ENCODE assay signal across 24 cellular contexts in genomic region chr5:177462702-177463101, GRCh38. TPM values are rescaled to one million over a fixed set of nuclear protein-coding genes. Genes with fewer than 3 reads are reported as not detected.
A peak's percentile ranks its signal among the peaks of the same experiment; 100 is the strongest.
DNase-seq lines count a peak whose midpoint lies in the region; ATAC-seq, FAIRE-seq and TF ChIP-seq lines count a peak whose summit lies in the region.
"Had no signal": no experiment of that assay in that cellular context is flagged by ENCODE, and none has a peak within 500 bp of the region (broad histone marks: within the 10 kb centered on the region; RNA-seq: fewer than 3 reads in every experiment).

No MANE protein-coding gene starts in this region.

- H3K27me3 ChIP-seq in K562 (ENCODE audit: control insufficient read depth in 2 of 2, insufficient read depth in 2 of 2, low read length in 2 of 2) (no peaks in the 10 kb centered on the region), neutrophil (no peaks in the 10 kb centered on the region), uterus (no peaks in the 10 kb centered on the region), brain microvascular endothelial cell (replicated peaks) (no peaks in the 10 kb centered on the region)
- H3K27me3 ChIP-seq: ovary had no signal

- H3K36me3 ChIP-seq in K562 (ENCODE audit: control insufficient read depth, insufficient read depth, low read length) (peaks cover 66% of the 10 kb centered on the region; the same call in 2 of the 3 replicates), neutrophil (peaks cover 29% of the 10 kb centered on the region), uterus (no peaks in the 10 kb centered on the region), brain microvascular endothelial cell (replicated peaks) (peaks cover 86% of the 10 kb centered on the region)
- H3K36me3 ChIP-seq: ovary had no signal

- no peak for TF ChIP-seq RAD21 in K562 (CRISPR knock-in tag; conservative IDR thresholded peaks at IDR 0.05 in 1 of 2, IDR thresholded peaks at IDR 0.05 in 1 of 2)

- H3K9me3 ChIP-seq in K562 (replicated peaks; ENCODE audit: control insufficient read depth, insufficient read depth, low read depth, low read length) (peaks cover 4% of the 10 kb centered on the region), neutrophil (no peaks in the 10 kb centered on the region), uterus (no peaks in the 10 kb centered on the region)
- H3K9me3 ChIP-seq: ovary, thoracic aorta had no signal

- H3K9me1 ChIP-seq in K562 (ENCODE audit: control insufficient read depth, insufficient read depth, low read length): no peaks in the 10 kb centered on the region

- FAIRE-seq in K562 (lab: Jason Lieb, UNC): peak; percentile 19

- peak overlapping the region; percentile 59 for H3K27ac Mint-ChIP-seq in stimulated activated naive CD8-positive, alpha-beta T cell treated with anti-CD3 and anti-CD28 coated beads, Interleukin-15, Interleukin-2, amounts not matched to agents 100 ng/mL and 50 ng/mL, for 24 hours
- H3K27ac Mint-ChIP-seq: activated CD4-positive, alpha-beta T cell treated with anti-CD3 and anti-CD28 coated beads for 36 hours; immature natural killer cell had no signal

- peak overlapping the region; percentile 60 for H3K27ac ChIP-seq in K562 (ENCODE audit: extremely low read depth, low read depth, low read length)
- peak overlapping the region; percentile 94 for H3K27ac ChIP-seq in neutrophil
- H3K27ac ChIP-seq in uterus: peak overlapping the region; percentile 20 to 21
- H3K27ac ChIP-seq in brain microvascular endothelial cell: no peak overlapping the region
- H3K27ac ChIP-seq: ovary, thoracic aorta had no signal

- no peak overlapping the region for H3K4me3 Mint-ChIP-seq in stimulated activated naive CD8-positive, alpha-beta T cell treated with anti-CD3 and anti-CD28 coated beads, Interleukin-15, Interleukin-2, amounts not matched to agents 100 ng/mL and 50 ng/mL, for 24 hours
- H3K4me3 Mint-ChIP-seq: activated CD4-positive, alpha-beta T cell treated with anti-CD3 and anti-CD28 coated beads for 36 hours; central memory CD8-positive, alpha-beta T cell; immature natural killer cell; naive B cell had no signal

- no TSS peak for BruUV-seq in K562 (replicated peaks; lab: Mats Ljungman, UMichigan)

- no peaks in the 10 kb centered on the region for H3K79me2 ChIP-seq in K562 (ENCODE audit: control insufficient read depth, insufficient read depth, low read length)

- H3K4me1 Mint-ChIP-seq in stimulated activated naive CD8-positive, alpha-beta T cell treated with anti-CD3 and anti-CD28 coated beads, Interleukin-15, Interleukin-2, amounts not matched to agents 100 ng/mL and 50 ng/mL, for 24 hours (ENCODE audit: low read depth): peaks cover 13% of the 10 kb centered on the region
- H3K4me1 Mint-ChIP-seq: central memory CD8-positive, alpha-beta T cell; immature natural killer cell had no signal

- WGBS in K562 (ENCODE audit: insufficient coverage, low coverage, missing lambda C conversion rate): 41% methylated on average over 2 of the region's 3 CpGs

- no peak for ATAC-seq in stimulated activated naive CD8-positive, alpha-beta T cell treated with anti-CD3 and anti-CD28 coated beads, Interleukin-15, Interleukin-2, amounts not matched to agents 100 U/mL and 50 U/mL, for 24 hours
- peak; percentile 11; the same call in 1 of the 3 replicates for ATAC-seq in K562
- ATAC-seq: activated CD4-positive, alpha-beta T cell treated with anti-CD3 and anti-CD28 coated beads for 36 hours had no signal

- CTCF ChIA-PET in K562 (lab: Yijun Ruan, JAX; ENCODE audit: low intra/inter-chr PET ratio): no interaction called here

- H4K20me1 ChIP-seq in K562 (replicated peaks; ENCODE audit: control insufficient read depth, insufficient read depth, low read length): no peaks in the 10 kb centered on the region; the same call in none of the 2 replicates

- H3K4me2 ChIP-seq in K562 (ENCODE audit: insufficient read depth, low read length): peak overlapping the region; percentile 37

- DNase-seq in stimulated activated naive CD8-positive, alpha-beta T cell treated with anti-CD3 and anti-CD28 coated beads, Interleukin-15, Interleukin-2, amounts not matched to agents 100 U/mL and 50 U/mL, for 24 hours: no peak
- DNase-seq in K562 (ENCODE audit: extremely low read depth in 1 of 4, low spot score in 3 of 4) (no peak), uterus (no peak), medulla oblongata (ENCODE audit: extremely low spot score) (no peak), brain microvascular endothelial cell (no peak)
- no peak for DNase-seq in stimulated activated CD8-positive, alpha-beta memory T cell treated with anti-CD3 and anti-CD28 coated beads, Interleukin-4, amount 100 ng/mL, for 48 hours
- DNase-seq: activated CD4-positive, alpha-beta T cell treated with anti-CD3 and anti-CD28 coated beads for 36 hours; activated CD8-positive, alpha-beta memory T cell treated with anti-CD3 and anti-CD28 coated beads, Interleukin-2, amount 50 U/mL, for 4 hours; activated gamma-delta T cell; amygdala; CD8-positive, alpha-beta memory T cell; DMS79; immature natural killer cell; naive B cell; NCI-H187 treated with DMSO at 0.1 percent for 48 hours; NCI-H446; NK-92 treated with Interleukin-12 subunit alpha and Interleukin-12 subunit beta, amount 100 ng/mL, for 24 hours; ovary; stimulated activated CD4-positive, alpha-beta T cell treated with anti-CD3 and anti-CD28 coated beads, Interleukin-4, amount 100 ng/mL, for 1 hour had no signal

- POLR2A ChIA-PET in K562 (lab: Yijun Ruan, JAX): interaction anchor here (0.6 to 1.8 kb wide), 10 partner anchors 8 to 84 kb away, joined by 3 to 5 read pairs (median 3); no protein-coding TSS in a partner anchor

- peak overlapping the region; percentile 20 to 69; a peak in 2 of 4 replicates for H3K9ac ChIP-seq in K562 (ENCODE audit: insufficient read depth in 1 of 2, low read depth in 2 of 2, low read length in 2 of 2)

- H3K4me3 ChIP-seq in K562: no peak overlapping the region
- peak overlapping the region; percentile 42 to 52 for H3K4me3 ChIP-seq in neutrophil (ENCODE audit: low read depth in 1 of 2, low read length in 1 of 2)
- H3K4me3 ChIP-seq in uterus: no peak overlapping the region
- H3K4me3 ChIP-seq in brain microvascular endothelial cell (ENCODE audit: low read depth, low read length): no peak overlapping the region
- H3K4me3 ChIP-seq: ovary, thoracic aorta had no signal

- no peaks in the 10 kb centered on the region for H3K9me3 Mint-ChIP-seq in stimulated activated naive CD8-positive, alpha-beta T cell treated with anti-CD3 and anti-CD28 coated beads, Interleukin-15, Interleukin-2, amounts not matched to agents 100 ng/mL and 50 ng/mL, for 24 hours
- H3K9me3 Mint-ChIP-seq: CD8-positive, alpha-beta memory T cell; central memory CD8-positive, alpha-beta T cell; immature natural killer cell; naive B cell had no signal

- H3K4me1 ChIP-seq in K562 (replicated peaks in 1 of 2; ENCODE audit: control insufficient read depth in 2 of 2, insufficient read depth in 2 of 2, low read length in 2 of 2) (peaks cover 8 to 34% of the 10 kb centered on the region in 2 experiments), neutrophil (ENCODE audit: control insufficient read depth in 1 of 2, insufficient read depth in 1 of 2, low read depth in 1 of 2, low read length in 1 of 2) (peaks cover 41 to 44% of the 10 kb centered on the region in 2 experiments), uterus (no peaks in the 10 kb centered on the region)

- H3K36me3 Mint-ChIP-seq in stimulated activated naive CD8-positive, alpha-beta T cell treated with anti-CD3 and anti-CD28 coated beads, Interleukin-15, Interleukin-2, amounts not matched to agents 100 ng/mL and 50 ng/mL, for 24 hours (ENCODE audit: low read depth): peaks cover 30% of the 10 kb centered on the region
- H3K36me3 Mint-ChIP-seq: immature natural killer cell, naive B cell had no signal

- no peak for TF ChIP-seq EP300 in K562 (IDR thresholded peaks at IDR 0.05; ENCODE audit: low read length)

- H3K27me3 Mint-ChIP-seq in stimulated activated naive CD8-positive, alpha-beta T cell treated with anti-CD3 and anti-CD28 coated beads, Interleukin-15, Interleukin-2, amounts not matched to agents 100 ng/mL and 50 ng/mL, for 24 hours: no peaks in the 10 kb centered on the region
- H3K27me3 Mint-ChIP-seq: activated CD4-positive, alpha-beta T cell treated with anti-CD3 and anti-CD28 coated beads for 36 hours; central memory CD8-positive, alpha-beta T cell had no signal

- no peak overlapping the region for H2AFZ ChIP-seq in K562 (ENCODE audit: low read depth, low read length)

- in situ Hi-C loops in K562 (cut with MboI) (no loop called here), brain microvascular endothelial cell (cut with HindIII; ENCODE audit: low pct_ligation_motif_present, low sequenced_read_pairs) (no loop called here)

- intact Hi-C loops in K562 (cut with micrococcal nuclease): no loop called here
- intact Hi-C loops in uterus (cut with DNase I; ENCODE audit: low total_unique reads): no loop called here

- TF ChIP-seq POLR2A in K562 (conservative IDR thresholded peaks at IDR 0.05) (no peak), uterus (IDR thresholded peaks at IDR 0.05) (no peak)

- TF ChIP-seq CTCF in K562 (IDR thresholded peaks at IDR 0.05 in 2 of 3, conservative IDR thresholded peaks at IDR 0.05 in 1 of 3; ENCODE audit: insufficient read depth in 2 of 3, low read depth in 1 of 3, low read length in 3 of 3) (no peak), neutrophil (IDR thresholded peaks at IDR 0.05) (no peak), uterus (IDR thresholded peaks at IDR 0.05) (no peak), brain microvascular endothelial cell (IDR thresholded peaks at IDR 0.05; ENCODE audit: low read depth, low read length, missing control alignments) (no peak)

RNA-seq across cellular contexts. Expression of gene DBN1, which starts 10.7 kb away (rescaled TPM):
- total RNA-seq in K562 (2011; cell fraction: chromatin; rRNA removed; ENCODE audit: low replicate concordance): 62.9 and 114 TPM in 2 replicates
- total RNA-seq in K562 (2011; cell fraction: nucleolus; rRNA removed): 51.0 and 54.6 TPM in 2 replicates
- 24.9 and 46.2 TPM in 2 replicates for total RNA-seq in K562 (2011; cell fraction: nucleoplasm; rRNA removed)
- total RNA-seq in K562 (2014; rRNA removed) (72.9 and 87.2 TPM in 2 replicates), K562 (2014; rRNA removed; fragmentation: Illumina TruSeq; extraction: Trizol) (11.7 and 12.3 TPM in 2 replicates), K562 (2015; rRNA removed; fragmentation: Illumina TruSeq; extraction: Trizol) (27.9 and 33.0 TPM in 2 replicates), K562 (2021) (78.9 and 84.3 TPM in 2 replicates), uterus (100 to 1,000 TPM in 2 of 4 donors, 10 to 100 TPM in 2; 30.6 to 107 (median 82.7) TPM)
- polyA plus RNA-seq in K562 (2011; rRNA removed) (34.3 and 44.2 TPM in 2 replicates), K562 (2014; fragmentation: Illumina TruSeq; extraction: Trizol) (22.1 and 54.4 TPM in 2 replicates), K562 (2014; fragmentation: Nextera tagmentation; extraction: Ambion mirVana) (under 1 TPM; 0.25 to 0.34 TPM), K562 (2014; rRNA removed) (53.2 and 81.8 TPM in 2 replicates)
- polyA plus RNA-seq in K562 (2011; cell fraction: cytosol; rRNA removed): 21.2 and 83.9 TPM in 2 replicates
- 142 and 188 TPM in 2 replicates for polyA plus RNA-seq in K562 (2011; cell fraction: nucleus; rRNA removed)
- 44.7 and 45.1 TPM in 2 replicates for polyA plus RNA-seq in K562 (2012)
- polyA minus RNA-seq in K562 (2011; rRNA and poly(A)+ RNA removed): 20.0 and 24.6 TPM in 2 replicates
- 26.6 and 37.0 TPM in 2 replicates for polyA minus RNA-seq in K562 (2011; cell fraction: cytosol; rRNA and poly(A)+ RNA removed)
- polyA minus RNA-seq in K562 (2011; cell fraction: nucleus; rRNA and poly(A)+ RNA removed): 30.0 and 61.5 TPM in 2 replicates

RNA-seq across cellular contexts. Expression of gene PRR7, which starts 16.1 kb away (rescaled TPM):
- 1.6 TPM in 1 of 2 replicates, not detected in the other for total RNA-seq in K562 (2011; cell fraction: chromatin; rRNA removed; ENCODE audit: low replicate concordance)
- total RNA-seq in K562 (2011; cell fraction: nucleolus; rRNA removed): 3.3 and 4.7 TPM in 2 replicates
- 1.0 and 1.9 TPM in 2 replicates for total RNA-seq in K562 (2011; cell fraction: nucleoplasm; rRNA removed)
- total RNA-seq in K562 (2014; rRNA removed) (11.3 and 14.9 TPM in 2 replicates), K562 (2014; rRNA removed; fragmentation: Illumina TruSeq; extraction: Trizol) (not detected in 2 replicates), K562 (2015; rRNA removed; fragmentation: Illumina TruSeq; extraction: Trizol) (0.80 and 1.2 TPM in 2 replicates), K562 (2021) (9.7 and 10.4 TPM in 2 replicates), uterus (1 to 10 TPM in 2 of 4 donors, not detected in 2; 1.9 to 3.0 TPM)
- polyA plus RNA-seq in K562 (2011; rRNA removed) (0.92 and 1.0 TPM in 2 replicates), K562 (2014; fragmentation: Illumina TruSeq; extraction: Trizol) (0.24 TPM in 1 of 2 replicates, not detected in the other), K562 (2014; fragmentation: Nextera tagmentation; extraction: Ambion mirVana) (not detected), K562 (2014; rRNA removed) (10.9 and 11.2 TPM in 2 replicates)
- 3.5 and 22.1 TPM in 2 replicates for polyA plus RNA-seq in K562 (2011; cell fraction: cytosol; rRNA removed)
- polyA plus RNA-seq in K562 (2011; cell fraction: nucleus; rRNA removed): 3.3 and 7.7 TPM in 2 replicates
- 2.3 and 4.3 TPM in 2 replicates for polyA plus RNA-seq in K562 (2012)
- polyA minus RNA-seq in K562 (2011; rRNA and poly(A)+ RNA removed): not detected in 2 replicates
- 3.3 and 6.1 TPM in 2 replicates for polyA minus RNA-seq in K562 (2011; cell fraction: cytosol; rRNA and poly(A)+ RNA removed)
- 2.1 and 2.6 TPM in 2 replicates for polyA minus RNA-seq in K562 (2011; cell fraction: nucleus; rRNA and poly(A)+ RNA removed)

RNA-seq across cellular contexts. Expression of gene PDLIM7, which starts 34.7 kb away (rescaled TPM):
- total RNA-seq in K562 (2011; cell fraction: chromatin; rRNA removed; ENCODE audit: low replicate concordance): 145 and 420 TPM in 2 replicates
- total RNA-seq in K562 (2011; cell fraction: nucleolus; rRNA removed): 271 and 275 TPM in 2 replicates
- 200 and 231 TPM in 2 replicates for total RNA-seq in K562 (2011; cell fraction: nucleoplasm; rRNA removed)
- total RNA-seq in K562 (2014; rRNA removed): 85.6 and 89.0 TPM in 2 replicates
- total RNA-seq in K562 (2014; rRNA removed; fragmentation: Illumina TruSeq; extraction: Trizol): 6.4 and 10.4 TPM in 2 replicates
- total RNA-seq in K562 (2015; rRNA removed; fragmentation: Illumina TruSeq; extraction: Trizol): 32.6 and 38.1 TPM in 2 replicates
- total RNA-seq in K562 (2021): 112 and 124 TPM in 2 replicates
- 34.7 and 66.8 TPM in 2 replicates for polyA plus RNA-seq in K562 (2011; rRNA removed)
- 40.6 and 105 TPM in 2 replicates for polyA plus RNA-seq in K562 (2011; cell fraction: cytosol; rRNA removed)
- polyA plus RNA-seq in K562 (2011; cell fraction: nucleus; rRNA removed): 255 and 454 TPM in 2 replicates
- 79.5 and 127 TPM in 2 replicates for polyA plus RNA-seq in K562 (2012)
- 25.5 and 49.4 TPM in 2 replicates for polyA plus RNA-seq in K562 (2014; fragmentation: Illumina TruSeq; extraction: Trizol)
- 1 to 10 TPM; 2.1 to 4.1 TPM for polyA plus RNA-seq in K562 (2014; fragmentation: Nextera tagmentation; extraction: Ambion mirVana)
- 115 and 119 TPM in 2 replicates for polyA plus RNA-seq in K562 (2014; rRNA removed)
- 18.4 and 18.7 TPM in 2 replicates for polyA minus RNA-seq in K562 (2011; rRNA and poly(A)+ RNA removed)
- 39.0 and 41.5 TPM in 2 replicates for polyA minus RNA-seq in K562 (2011; cell fraction: cytosol; rRNA and poly(A)+ RNA removed)
- polyA minus RNA-seq in K562 (2011; cell fraction: nucleus; rRNA and poly(A)+ RNA removed): 90.7 and 100 TPM in 2 replicates
- total RNA-seq in uterus: 100 to 1,000 TPM; 102 to 543 (median 193) TPM

RNA-seq across cellular contexts. Expression of gene GRK6, which starts 36.2 kb away (rescaled TPM):
- total RNA-seq in K562 (2011; cell fraction: chromatin; rRNA removed; ENCODE audit: low replicate concordance): 102 and 350 TPM in 2 replicates
- total RNA-seq in K562 (2011; cell fraction: nucleolus; rRNA removed): 191 and 204 TPM in 2 replicates
- total RNA-seq in K562 (2011; cell fraction: nucleoplasm; rRNA removed): 94.0 and 133 TPM in 2 replicates
- total RNA-seq in K562 (2014; rRNA removed): 89.8 and 100 TPM in 2 replicates
- total RNA-seq in K562 (2014; rRNA removed; fragmentation: Illumina TruSeq; extraction: Trizol): 31.2 and 35.7 TPM in 2 replicates
- total RNA-seq in K562 (2015; rRNA removed; fragmentation: Illumina TruSeq; extraction: Trizol): 54.0 and 54.1 TPM in 2 replicates
- total RNA-seq in K562 (2021): 114 and 122 TPM in 2 replicates
- polyA plus RNA-seq in K562 (2011; rRNA removed): 44.1 and 44.5 TPM in 2 replicates
- polyA plus RNA-seq in K562 (2011; cell fraction: cytosol; rRNA removed): 40.2 and 83.8 TPM in 2 replicates
- polyA plus RNA-seq in K562 (2011; cell fraction: nucleus; rRNA removed): 80.9 and 141 TPM in 2 replicates
- polyA plus RNA-seq in K562 (2012): 66.8 and 81.9 TPM in 2 replicates
- 39.2 and 69.3 TPM in 2 replicates for polyA plus RNA-seq in K562 (2014; fragmentation: Illumina TruSeq; extraction: Trizol)
- 1 to 10 TPM in 1 of 2 experiments, under 1 TPM in 1; 0.63 to 1.8 TPM for polyA plus RNA-seq in K562 (2014; fragmentation: Nextera tagmentation; extraction: Ambion mirVana)
- 69.0 and 80.4 TPM in 2 replicates for polyA plus RNA-seq in K562 (2014; rRNA removed)
- 60.4 and 79.9 TPM in 2 replicates for polyA minus RNA-seq in K562 (2011; rRNA and poly(A)+ RNA removed)
- polyA minus RNA-seq in K562 (2011; cell fraction: cytosol; rRNA and poly(A)+ RNA removed): 53.3 and 59.0 TPM in 2 replicates
- polyA minus RNA-seq in K562 (2011; cell fraction: nucleus; rRNA and poly(A)+ RNA removed): 78.6 and 92.6 TPM in 2 replicates
- total RNA-seq in uterus: 10 to 100 TPM; 16.4 to 29.8 (median 20.9) TPM

RNA-seq across cellular contexts. Expression of gene DOK3, which starts 46.9 kb away (rescaled TPM):
- 31.3 and 80.0 TPM in 2 replicates for total RNA-seq in K562 (2011; cell fraction: chromatin; rRNA removed; ENCODE audit: low replicate concordance)
- total RNA-seq in K562 (2011; cell fraction: nucleolus; rRNA removed): 40.8 and 45.7 TPM in 2 replicates
- 31.9 and 45.3 TPM in 2 replicates for total RNA-seq in K562 (2011; cell fraction: nucleoplasm; rRNA removed)
- total RNA-seq in K562 (2014; rRNA removed): 9.2 and 11.0 TPM in 2 replicates
- 2.0 TPM in 2 replicates for total RNA-seq in K562 (2014; rRNA removed; fragmentation: Illumina TruSeq; extraction: Trizol)
- 5.9 and 7.2 TPM in 2 replicates for total RNA-seq in K562 (2015; rRNA removed; fragmentation: Illumina TruSeq; extraction: Trizol)
- total RNA-seq in K562 (2021): 15.7 and 21.1 TPM in 2 replicates
- polyA plus RNA-seq in K562 (2011; rRNA removed): 8.0 and 16.1 TPM in 2 replicates
- 15.1 and 21.5 TPM in 2 replicates for polyA plus RNA-seq in K562 (2011; cell fraction: cytosol; rRNA removed)
- polyA plus RNA-seq in K562 (2011; cell fraction: nucleus; rRNA removed): 70.3 and 111 TPM in 2 replicates
- 14.5 and 23.5 TPM in 2 replicates for polyA plus RNA-seq in K562 (2012)
- polyA plus RNA-seq in K562 (2014; fragmentation: Illumina TruSeq; extraction: Trizol): 10.1 and 12.5 TPM in 2 replicates
- 1 to 10 TPM; 1.3 to 1.7 TPM for polyA plus RNA-seq in K562 (2014; fragmentation: Nextera tagmentation; extraction: Ambion mirVana)
- polyA plus RNA-seq in K562 (2014; rRNA removed): 16.9 and 23.0 TPM in 2 replicates
- 3.9 and 4.1 TPM in 2 replicates for polyA minus RNA-seq in K562 (2011; rRNA and poly(A)+ RNA removed)
- 7.4 and 11.9 TPM in 2 replicates for polyA minus RNA-seq in K562 (2011; cell fraction: cytosol; rRNA and poly(A)+ RNA removed)
- 18.3 and 19.9 TPM in 2 replicates for polyA minus RNA-seq in K562 (2011; cell fraction: nucleus; rRNA and poly(A)+ RNA removed)
- total RNA-seq in uterus: 10 to 100 TPM in 1 of 4 donors, 1 to 10 TPM in 3; 3.6 to 20.0 (median 7.1) TPM
- total RNA-seq: RPMI7951 had no signal

Comparison
In these comparisons a context has a peak if more than half of its experiments do, and no peak if none do; other contexts are left out.
1. H3K4me3 ChIP-seq: peak in neutrophil (2 of 2); none in K562 (single experiment), uterus (0 of 2) and brain microvascular endothelial cell (single experiment).